8 cellular contexts compared by ENCODE assay signal in genomic region chrX:49184294-49185061, GRCh38. TPM values are rescaled to one million over a fixed set of nuclear protein-coding genes. Genes with fewer than 3 reads are reported as not detected.
DNase-seq lines count a peak whose midpoint lies in the region; ATAC-seq and TF ChIP-seq lines count a peak whose summit lies in the region.

No MANE protein-coding gene starts in this region.

- H3K36me3 ChIP-seq in endocrine pancreas (ENCODE audit: control insufficient read depth, insufficient read depth, low read length): no peaks in the 10 kb centered on the region
- peaks cover 10% of the 10 kb centered on the region for H3K36me3 ChIP-seq in mesodermal cell (ENCODE audit: control insufficient read depth, insufficient read depth, low read length)
- peaks cover 0 to 17% (median 6%) of the 10 kb centered on the region in 3 donors for H3K36me3 ChIP-seq in tibial artery

- H3K9me3 ChIP-seq in endocrine pancreas (ENCODE audit: control insufficient read depth, low read length): no peaks in the 10 kb centered on the region
- H3K9me3 ChIP-seq in mesodermal cell (ENCODE audit: control insufficient read depth, low read length): no peaks in the 10 kb centered on the region
- H3K9me3 ChIP-seq in tibial artery: no peaks in the 10 kb centered on the region

- TF ChIP-seq CTCF in tibial artery (IDR thresholded peaks at IDR 0.05): no peak

- DNase-seq in AG20443 (ENCODE audit: low spot score) (peak; percentile 82), NCI-H1048 (lab: John Stamatoyannopoulos, UW) (peak; percentile 84), T1000 (lab: John Stamatoyannopoulos, UW) (peak; percentile 91), tibial artery (peak; percentile 92 to 97), T-helper 9 cell (no peak)

- no peak overlapping the region for H3K27ac ChIP-seq in mesodermal cell (ENCODE audit: low read depth, low read length, severe bottlenecking)
- H3K27ac ChIP-seq in tibial artery: peak overlapping the region; percentile 81 to 90

- H3K4me1 ChIP-seq in endocrine pancreas (ENCODE audit: control insufficient read depth, insufficient read depth, low read length) (no peaks in the 10 kb centered on the region), mesodermal cell (ENCODE audit: control insufficient read depth, insufficient read depth, low read length, poor library complexity, severe bottlenecking) (peaks cover 5% of the 10 kb centered on the region), tibial artery (peaks cover 0 to 18% (median 7%) of the 10 kb centered on the region in 4 donors)

- intact Hi-C loops in tibial artery (cut with DNase I; ENCODE audit: low total_unique reads): no loop called here

- ATAC-seq in GM18907 (IDR thresholded peaks at IDR 0.05; ENCODE audit: unreplicated experiment): peak; percentile 32

- peak overlapping the region; percentile 60 for H3K9ac ChIP-seq in endocrine pancreas (ENCODE audit: control insufficient read depth, insufficient read depth, low read length)

- WGBS in mesodermal cell (ENCODE audit: insufficient coverage in 2 of 2), 2 experiments: 3 to 6% methylated on average over 11 to 17 of the region's 39 CpGs

- H3K27me3 ChIP-seq in endocrine pancreas (ENCODE audit: control insufficient read depth, insufficient read depth, low read length) (no peaks in the 10 kb centered on the region), tibial artery (no peaks in the 10 kb centered on the region)

- no peak overlapping the region for H3K4me3 ChIP-seq in endocrine pancreas (ENCODE audit: control insufficient read depth, insufficient read depth, low read length)
- H3K4me3 ChIP-seq in mesodermal cell (ENCODE audit: extremely low read depth, insufficient read depth, low read length, poor library complexity, severe bottlenecking): peak overlapping the region; percentile 52
- H3K4me3 ChIP-seq in tibial artery: peak overlapping the region; percentile 61 to 64

RNA-seq across cellular contexts. Expression of gene PRICKLE3, which starts 1.7 kb away (rescaled TPM):
- 10.9 TPM for polyA plus RNA-seq in mesodermal cell (2013, experiment 1 of 2)
- 9.8 TPM for polyA plus RNA-seq in mesodermal cell (2013, experiment 2 of 2)

RNA-seq across cellular contexts. Expression of gene PLP2, which starts 12.8 kb away (rescaled TPM):
- polyA plus RNA-seq in mesodermal cell (2013, experiment 1 of 2): 12.6 TPM
- 10.8 TPM for polyA plus RNA-seq in mesodermal cell (2013, experiment 2 of 2)

RNA-seq across cellular contexts. Expression of gene SYP, which starts 15.5 kb away (rescaled TPM):
- polyA plus RNA-seq in mesodermal cell (2013, experiment 1 of 2): 1.4 TPM
- 1.1 TPM for polyA plus RNA-seq in mesodermal cell (2013, experiment 2 of 2)

RNA-seq across cellular contexts. Expression of gene MAGIX, which starts 21.9 kb away (rescaled TPM):
- 0.92 TPM for polyA plus RNA-seq in mesodermal cell (2013, experiment 1 of 2)
- polyA plus RNA-seq in mesodermal cell (2013, experiment 2 of 2): 0.51 TPM

RNA-seq across cellular contexts. Expression of gene CACNA1F, which starts 48.7 kb away (rescaled TPM):
- 0.48 TPM for polyA plus RNA-seq in mesodermal cell (2013, experiment 1 of 2)
- 0.46 TPM for polyA plus RNA-seq in mesodermal cell (2013, experiment 2 of 2)
